ENCODE assay signal across 9 cellular contexts in genomic region chr15:70535071-70535954, GRCh38.
DNase-seq lines count a peak whose midpoint lies in the region; ATAC-seq lines count a peak whose summit lies in the region.
"Had no signal": no experiment of that assay in that cellular context is flagged by ENCODE, and none has a peak within 500 bp of the region (broad histone marks: within the 10 kb centered on the region; RNA-seq: fewer than 3 reads in every experiment).

No MANE protein-coding gene starts in this region.

- H3K4me1 ChIP-seq in CD4-positive, alpha-beta memory T cell (ENCODE audit: insufficient read depth, low read length), result peaks cover 65% of the 10 kb centered on the region

- ATAC-seq in naive B cell (ENCODE audit: low read depth in 2 of 2), result peak; percentile 59 to 60
- ATAC-seq in HG03135 (IDR thresholded peaks at IDR 0.05; ENCODE audit: unreplicated experiment), result no peak

- H3K4me1 Mint-ChIP-seq in CD4-positive, alpha-beta memory T cell, result peaks cover 44 to 78% (median 61%) of the 10 kb centered on the region in 4 donors
- peaks cover 24 to 33% (median 26%) of the 10 kb centered on the region in 3 donors for H3K4me1 Mint-ChIP-seq in naive B cell

- CTCF ChIA-PET in CD4-positive, alpha-beta memory T cell (lab: Charles Lee; ENCODE audit: partially characterized antibody), result interaction anchor here (0.7 to 3.1 kb wide), 19 partner anchors 8 to 1073 kb away, joined by 3 to 22 read pairs (median 5); partner anchors contain the start of gene TLE3

- H3K36me3 ChIP-seq in CD4-positive, alpha-beta memory T cell (ENCODE audit: insufficient read depth, low read length), result no peaks in the 10 kb centered on the region

- peak overlapping the region; percentile 84 to 95 (median 90) for H3K4me3 Mint-ChIP-seq in CD4-positive, alpha-beta memory T cell
- H3K4me3 Mint-ChIP-seq in naive B cell, result peak overlapping the region in 6 of 8 donors; percentile 53 to 84 (median 74)

- intact Hi-C loops in CD4-positive, alpha-beta memory T cell (cut with micrococcal nuclease), result loop anchor here (1.0 kb wide), 2 partner anchors 24 to 43 kb away; no protein-coding TSS in a partner anchor

- no peaks in the 10 kb centered on the region for H3K36me3 Mint-ChIP-seq in CD4-positive, alpha-beta memory T cell
- H3K36me3 Mint-ChIP-seq in naive B cell, result peaks cover 0 to 3% of the 10 kb centered on the region in 2 donors

- no peaks in the 10 kb centered on the region for H3K9me3 ChIP-seq in CD4-positive, alpha-beta memory T cell (ENCODE audit: control insufficient read depth in 1 of 2, low read length in 2 of 2)

- H3K27ac ChIP-seq in CD4-positive, alpha-beta memory T cell (ENCODE audit: low read depth, low read length), result peak overlapping the region; percentile 23

- no peaks in the 10 kb centered on the region for H3K27me3 Mint-ChIP-seq in CD4-positive, alpha-beta memory T cell
- peaks cover 21 to 34% (median 32%) of the 10 kb centered on the region in 3 donors for H3K27me3 Mint-ChIP-seq in naive B cell

- no peaks in the 10 kb centered on the region for H3K9me3 Mint-ChIP-seq in CD4-positive, alpha-beta memory T cell
- H3K9me3 Mint-ChIP-seq in naive B cell, result peaks cover 0 to 2% (median 0%) of the 10 kb centered on the region in 7 donors

- peak overlapping the region; percentile 86 to 95 (median 89) for H3K27ac Mint-ChIP-seq in CD4-positive, alpha-beta memory T cell
- H3K27ac Mint-ChIP-seq in naive B cell, result peak overlapping the region in 3 of 6 donors; percentile 47 to 90 (median 55)

- POLR2A ChIA-PET in CD4-positive, alpha-beta memory T cell (lab: Charles Lee; ENCODE audit: partially characterized antibody), result interaction anchor here (0.7 to 3.1 kb wide), 25 partner anchors 9 to 1083 kb away, joined by 3 to 20 read pairs (median 5); partner anchors contain the start of genes RPLP1 and TLE3

- DNase-seq in CD4-positive, alpha-beta memory T cell, result peak; percentile 66 to 77 (median 73)
- DNase-seq in NOMO-1 treated with dmso at 0.1 percent for 144 hours (lab: John Stamatoyannopoulos, UW; ENCODE audit: unreplicated experiment) (peak; percentile 49), naive B cell (no peak), HCEC 1CT (no peak), NCI-H1092 treated with DMSO at 0.1 percent for 48 hours (lab: John Stamatoyannopoulos, UW) (no peak), amygdala (lab: John Stamatoyannopoulos, UW) (no peak)
- peak; percentile 66 to 71 for DNase-seq in activated T-cell treated with anti-CD3 and anti-CD28 coated beads, Interleukin-2, amount 50 U/mL, for 48 hours
- DNase-seq: Calu3 had no signal

- H3K27me3 ChIP-seq in CD4-positive, alpha-beta memory T cell (ENCODE audit: insufficient read depth, low read length), result no peaks in the 10 kb centered on the region

- H3K4me3 ChIP-seq in CD4-positive, alpha-beta memory T cell (ENCODE audit: low read length in 2 of 2), result peak overlapping the region; percentile 19 to 53

Comparison
In these comparisons a context has a peak if more than half of its experiments do, and no peak if none do; other contexts are left out.
1. DNase-seq: peak in CD4-positive, alpha-beta memory T cell (5 of 5), NOMO-1 treated with dmso at 0.1 percent for 144 hours (single experiment) and activated T-cell treated with anti-CD3 and anti-CD28 coated beads, Interleukin-2, amount 50 U/mL, for 48 hours (2 of 2); none in naive B cell (single experiment), HCEC 1CT (single experiment), NCI-H1092 treated with DMSO at 0.1 percent for 48 hours (single experiment) and amygdala (0 of 56).